36 cellular contexts compared by ENCODE assay signal in the genomic region with DNA sequence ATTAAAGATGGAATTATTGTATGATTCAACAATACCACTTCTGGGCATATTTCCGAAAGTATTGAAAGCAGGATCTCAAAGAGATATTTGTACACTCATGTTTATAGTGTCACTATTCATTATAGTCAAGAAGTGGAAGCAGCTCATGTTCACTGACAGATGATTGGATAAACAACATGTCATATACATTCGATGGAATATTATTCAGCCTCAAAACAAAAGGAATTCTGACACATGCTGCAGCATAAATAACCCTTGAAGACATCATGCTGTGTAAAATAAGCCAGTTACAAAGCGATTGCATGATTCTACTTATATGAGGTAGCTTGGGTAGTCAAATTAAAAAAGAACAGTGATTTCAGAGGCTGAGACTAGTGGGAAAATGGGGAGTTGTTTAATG. TPM values are rescaled to one million over a fixed set of nuclear protein-coding genes. Genes with fewer than 3 reads are reported as not detected.
"Had no signal": no experiment of that assay in that cellular context is flagged by ENCODE, and none has a peak within 500 bp of the region (broad histone marks: within the 10 kb centered on the region; RNA-seq: fewer than 3 reads in every experiment).

No MANE protein-coding gene starts in this region.

- FAIRE-seq: astrocyte, bronchial epithelial cell had no signal

- DNase-seq: activated effector memory CD4-positive, alpha-beta T cell treated with anti-CD3 and anti-CD28 coated beads, Interleukin-2, amount 50 U/mL, for 16 hours; activated effector memory CD4-positive, alpha-beta T cell treated with Interleukin-2 at 50 U/mL for 16 hours; activated gamma-delta T cell; activated gamma-delta T cell treated with Interleukin-2 at 50 U/mL for 16 hours; activated naive CD4-positive, alpha-beta T cell; activated naive CD4-positive, alpha-beta T cell treated with anti-CD3 and anti-CD28 coated beads for 36 hours; activated naive CD4-positive, alpha-beta T cell treated with anti-CD3 and anti-CD28 coated beads, Interleukin-2, amount 10 ng/mL, durations not matched to agents 7 days and 5 days; activated naive CD4-positive, alpha-beta T cell treated with anti-CD3 and anti-CD28 coated beads, Interleukin-2, amount 50 U/mL, for 16 hours; activated naive CD4-positive, alpha-beta T cell treated with Interleukin-2 at 50 U/mL for 16 hours; activated naive CD8-positive, alpha-beta T cell treated with anti-CD3 and anti-CD28 coated beads for 36 hours; activated naive CD8-positive, alpha-beta T cell treated with anti-CD3 and anti-CD28 coated beads, Interleukin-2, amount 10 ng/mL, durations not matched to agents 7 days and 5 days; activated naive CD8-positive, alpha-beta T cell treated with anti-CD3 and anti-CD28 coated beads, Interleukin-2, amount 50 U/mL, for 24 hours; activated T-cell treated with anti-CD3 and anti-CD28 coated beads, Interleukin-2, amount 50 U/mL, for 24 hours; activated T-cell treated with anti-CD3 and anti-CD28 coated beads, Interleukin-2, amount 50 U/mL, for 4 hours; activated T-cell treated with anti-CD3 and anti-CD28 coated beads, Interleukin-2, amount 50 U/mL, for 48 hours; activated T-cell treated with anti-CD3 and anti-CD28 coated beads, Interleukin-2, amount 50 U/mL, for 72 hours; adrenal gland; amniotic stem cell; amygdala; anterior cingulate cortex; aorta; body of pancreas; brain microvascular endothelial cell; caudate nucleus; central memory CD4-positive, alpha-beta T cell; cerebellar nuclear complex had no signal

- H3K4me3 ChIP-seq: adrenal gland, ascending aorta, body of pancreas, breast epithelium, cardiac muscle cell had no signal

- ATAC-seq: activated naive CD4-positive, alpha-beta T cell treated with anti-CD3 and anti-CD28 coated beads, Interleukin-2, amount 50 U/mL, for 72 hours; activated naive CD8-positive, alpha-beta T cell treated with anti-CD3 and anti-CD28 coated beads, Interleukin-2, amount 50 U/mL, for 24 hours; activated T-cell treated with anti-CD3 and anti-CD28 coated beads, Interleukin-2, amount 50 U/mL, for 4 hours; activated T-cell treated with anti-CD3 and anti-CD28 coated beads, Interleukin-2, amount 50 U/mL, for 72 hours; activated T-helper 17 cell treated with anti-CD3 and anti-CD28 coated beads, Interleukin-2, amount 50 U/mL, for 72 hours; body of pancreas had no signal

- H3K27me3 ChIP-seq: adrenal gland, ascending aorta, body of pancreas, brain microvascular endothelial cell, breast epithelium, cardiac muscle cell had no signal

- H3K4me1 ChIP-seq: adrenal gland, ascending aorta, body of pancreas, breast epithelium had no signal

- H3K27ac ChIP-seq: adrenal gland, ascending aorta, body of pancreas, brain microvascular endothelial cell, breast epithelium, cardiac muscle cell had no signal

- H3K9me3 ChIP-seq: body of pancreas had no signal

- H3K36me3 ChIP-seq: adrenal gland, ascending aorta, brain microvascular endothelial cell, breast epithelium, cardiac muscle cell had no signal

RNA-seq across cellular contexts. Expression of a gene that starts 39.3 kb away (rescaled TPM):
- total RNA-seq: activated naive CD4-positive, alpha-beta T cell treated with anti-CD3 and anti-CD28 coated beads for 36 hours; activated naive CD4-positive, alpha-beta T cell treated with anti-CD3 and anti-CD28 coated beads, Interleukin-2, amount 50 U/mL, for 72 hours; activated naive CD8-positive, alpha-beta T cell treated with anti-CD3 and anti-CD28 coated beads, Interleukin-2, amount 10 ng/mL, durations not matched to agents 7 days and 5 days; activated T-cell treated with anti-CD3 and anti-CD28 coated beads, Interleukin-2, amount 50 U/mL, for 72 hours; activated T-helper 1 cell treated with anti-CD3 and anti-CD28 coated beads, Interleukin-12 subunit alpha, Interleukin-12 subunit beta, Interleukin-2, Interleukin-4 antibody, amounts not matched to agents 30 ng/mL and 10 ng/mL and 1 ng/mL, durations not matched to agents 14 hours and 24 hours and 36 hours; activated T-helper 17 cell treated with anti-CD3 and anti-CD28 coated beads, Interleukin-2, amount 50 U/mL, for 72 hours; activated T-helper 2 cell treated with anti-CD3 and anti-CD28 coated beads, Interferon-gamma antibody, Interleukin-2, Interleukin-4, amounts not matched to agents 10 μg/mL and 5 μg/mL and 100 μg/mL, durations not matched to agents 14 hours and 24 hours and 36 hours; aorta; ascending aorta; body of pancreas; bronchial epithelial cell; chondrocyte had no signal
- polyA plus RNA-seq: aorta, cardiac muscle cell had no signal
